21 cellular contexts compared by ENCODE assay signal in the genomic region with DNA sequence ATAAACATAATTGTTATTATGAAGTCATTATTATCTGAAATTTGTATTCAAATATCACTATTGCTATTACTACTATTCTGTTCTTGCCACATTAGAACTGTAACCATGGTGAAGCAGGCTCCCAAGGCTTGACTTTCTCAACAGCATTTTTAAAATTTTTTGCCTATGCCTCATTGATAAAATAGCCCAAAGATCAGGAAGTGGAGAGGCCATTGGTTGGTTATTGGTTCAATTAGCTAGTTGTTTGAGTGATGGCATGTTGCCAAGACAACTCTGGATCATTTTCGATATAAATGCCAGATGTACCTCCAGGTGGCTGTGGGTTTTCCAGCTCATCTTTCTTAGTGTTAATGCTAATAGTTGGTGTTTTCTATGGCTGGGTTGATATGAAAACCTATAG.
DNase-seq lines count a peak whose midpoint lies in the region; ATAC-seq and TF ChIP-seq lines count a peak whose summit lies in the region.
"Had no signal": no experiment of that assay in that cellular context is flagged by ENCODE, and none has a peak within 500 bp of the region (broad histone marks: within the 10 kb centered on the region; RNA-seq: fewer than 3 reads in every experiment).

No MANE protein-coding gene starts in this region.

- no peaks in the 10 kb centered on the region for H3K36me3 ChIP-seq in breast epithelium
- H3K36me3 ChIP-seq in mammary epithelial cell (ENCODE audit: insufficient read depth, low read length), result no peaks in the 10 kb centered on the region
- H3K36me3 ChIP-seq: adrenal gland, neural progenitor cell, suprapubic skin had no signal

- no peaks in the 10 kb centered on the region for H4K20me1 ChIP-seq in mammary epithelial cell (ENCODE audit: insufficient read depth, low read length)

- intact Hi-C loops in MCF 10A (cut with micrococcal nuclease), result no loop called here
- intact Hi-C loops in breast epithelium (cut with DNase I; ENCODE audit: low total_unique reads), result no loop called here
- intact Hi-C loops in mammary epithelial cell (cut with micrococcal nuclease), result no loop called here

- no peak overlapping the region for H2AFZ ChIP-seq in mammary epithelial cell (ENCODE audit: low read depth, low read length)
- H2AFZ ChIP-seq: neural progenitor cell had no signal

- POLR2A ChIA-PET in MCF 10A (lab: Yijun Ruan, JAX), result no interaction called here

- TF ChIP-seq CTCF in MCF 10A (IDR thresholded peaks at IDR 0.05; ENCODE audit: unreplicated experiment) (no peak), breast epithelium (IDR thresholded peaks at IDR 0.05) (no peak), mammary epithelial cell (conservative IDR thresholded peaks at IDR 0.05 in 1 of 2, IDR thresholded peaks at IDR 0.05 in 1 of 2; ENCODE audit: extremely low read depth in 1 of 2, insufficient read depth in 1 of 2, low read depth in 1 of 2, low read length in 2 of 2) (no peak), osteocyte (IDR thresholded peaks at IDR 0.05) (no peak)

- H3K9me3 Mint-ChIP-seq in MCF 10A (ENCODE audit: unreplicated experiment) (no peaks in the 10 kb centered on the region), osteocyte (ENCODE audit: unreplicated experiment) (no peaks in the 10 kb centered on the region)
- H3K9me3 Mint-ChIP-seq: neural progenitor cell had no signal

- H3K4me3 ChIP-seq in breast epithelium, result no peak overlapping the region
- no peak overlapping the region for H3K4me3 ChIP-seq in mammary epithelial cell (replicated peaks in 1 of 3; ENCODE audit: insufficient read depth in 1 of 3, low read depth in 2 of 3, low read length in 3 of 3)
- H3K4me3 ChIP-seq: adrenal gland, K562, neural progenitor cell, suprapubic skin had no signal

- H3K27me3 ChIP-seq in breast epithelium (no peaks in the 10 kb centered on the region), mammary epithelial cell (ENCODE audit: insufficient read depth, low read length) (no peaks in the 10 kb centered on the region)
- H3K27me3 ChIP-seq: adrenal gland, neural progenitor cell, suprapubic skin had no signal

- no peaks in the 10 kb centered on the region for H3K79me2 ChIP-seq in mammary epithelial cell (ENCODE audit: insufficient read depth, low read length)

- H3K4me1 ChIP-seq in breast epithelium (no peaks in the 10 kb centered on the region), mammary epithelial cell (ENCODE audit: insufficient read depth, low read length) (peaks cover 4% of the 10 kb centered on the region)
- H3K4me1 ChIP-seq: adrenal gland, neural progenitor cell, suprapubic skin had no signal

- peak; percentile 4 for DNase-seq in MCF 10A (ENCODE audit: unreplicated experiment)
- DNase-seq in breast epithelium (ENCODE audit: low spot score in 2 of 2), result no peak
- peak; percentile 78 for DNase-seq in NCI-H748 treated with DMSO at 0.1 percent for 48 hours (lab: John Stamatoyannopoulos, UW)
- peak; percentile 32 for DNase-seq in mammary epithelial cell
- DNase-seq in osteocyte (ENCODE audit: extremely low spot score, unreplicated experiment), result no peak
- DNase-seq in mesenteric fat pad (ENCODE audit: low spot score), result no peak
- DNase-seq in NCI-H526 (lab: John Stamatoyannopoulos, UW), result no peak
- DNase-seq: activated gamma-delta T cell, adrenal gland, DND-41, HFFc6, left ventricle myocardium superior, NCI-H2029 had no signal

- no peak overlapping the region for H3K4me2 ChIP-seq in mammary epithelial cell (ENCODE audit: insufficient read depth, low read depth, low read length)
- H3K4me2 ChIP-seq: neural progenitor cell had no signal

- ATAC-seq in HG02884 (IDR thresholded peaks at IDR 0.05; ENCODE audit: unreplicated experiment), result no peak
- ATAC-seq: esophagus mucosa, K562, left ventricle myocardium superior had no signal

- TF ChIP-seq POLR2A in breast epithelium (IDR thresholded peaks at IDR 0.05), result no peak

- no TSS peak for BruUV-seq in MCF 10A (replicated peaks; lab: Mats Ljungman, UMichigan)
- no TSS peak for BruUV-seq in mammary epithelial cell (replicated peaks; lab: Mats Ljungman, UMichigan)

- no peaks in the 10 kb centered on the region for H3K9me3 ChIP-seq in breast epithelium
- no peaks in the 10 kb centered on the region for H3K9me3 ChIP-seq in mammary epithelial cell (replicated peaks; ENCODE audit: insufficient read depth, low read length)
- H3K9me3 ChIP-seq: adrenal gland, suprapubic skin had no signal

- no peak overlapping the region for H3K9ac ChIP-seq in mammary epithelial cell (ENCODE audit: insufficient read depth, low read length)
- H3K9ac ChIP-seq: neural progenitor cell had no signal

- CTCF ChIA-PET in MCF 10A (lab: Yijun Ruan, JAX), result no interaction called here
- CTCF ChIA-PET in mammary epithelial cell (lab: Charles Lee; ENCODE audit: low non-redundant PET), result no interaction called here

- H3K27me3 Mint-ChIP-seq in MCF 10A (ENCODE audit: insufficient read depth, unreplicated experiment), result no peaks in the 10 kb centered on the region
- H3K27me3 Mint-ChIP-seq in osteocyte (ENCODE audit: unreplicated experiment), result peaks cover 10% of the 10 kb centered on the region
- H3K27me3 Mint-ChIP-seq: central memory CD8-positive, alpha-beta T cell had no signal

- H3K27ac ChIP-seq in breast epithelium, result no peak overlapping the region
- no peak overlapping the region for H3K27ac ChIP-seq in mammary epithelial cell (ENCODE audit: insufficient read depth, low read depth, low read length)
- H3K27ac ChIP-seq: adrenal gland, C4-2B, neural progenitor cell, RWPE1, suprapubic skin had no signal

- H3K36me3 Mint-ChIP-seq in MCF 10A (ENCODE audit: insufficient read depth, unreplicated experiment), result no peaks in the 10 kb centered on the region
- H3K36me3 Mint-ChIP-seq in osteocyte (ENCODE audit: unreplicated experiment), result no peaks in the 10 kb centered on the region
- H3K36me3 Mint-ChIP-seq: neural progenitor cell had no signal

- WGBS in mammary epithelial cell (ENCODE audit: low coverage, missing lambda C conversion rate), result 0% methylated on average over 1 of the region's 1 CpG

- H3K4me3 Mint-ChIP-seq in MCF 10A (ENCODE audit: unreplicated experiment) (no peak overlapping the region), osteocyte (ENCODE audit: unreplicated experiment) (no peak overlapping the region)
- H3K4me3 Mint-ChIP-seq: central memory CD8-positive, alpha-beta T cell; HFFc6; neural progenitor cell had no signal

- H3K4me1 Mint-ChIP-seq in MCF 10A (ENCODE audit: insufficient read depth, unreplicated experiment) (peaks cover 6% of the 10 kb centered on the region), osteocyte (ENCODE audit: unreplicated experiment) (no peaks in the 10 kb centered on the region)
- H3K4me1 Mint-ChIP-seq: central memory CD8-positive, alpha-beta T cell; neural progenitor cell had no signal

- in situ Hi-C loops in mammary epithelial cell (cut with MboI; ENCODE audit: low sequenced_read_pairs in 2 of 2), result no loop called here

- no peak overlapping the region for H3K27ac Mint-ChIP-seq in MCF 10A (ENCODE audit: low read depth, unreplicated experiment)
- no peak overlapping the region for H3K27ac Mint-ChIP-seq in osteocyte (ENCODE audit: unreplicated experiment)
- H3K27ac Mint-ChIP-seq: HFFc6, neural progenitor cell had no signal

- dilution Hi-C loops in mammary epithelial cell (cut with HindIII; ENCODE audit: low sequenced_read_pairs), result no loop called here

Comparison
In these comparisons a context has a peak if more than half of its experiments do, and no peak if none do; other contexts are left out.
1. DNase-seq: peak in MCF 10A (single experiment), NCI-H748 treated with DMSO at 0.1 percent for 48 hours (single experiment) and mammary epithelial cell (single experiment); none in breast epithelium (0 of 2), osteocyte (single experiment), mesenteric fat pad (single experiment) and NCI-H526 (0 of 2).